38 cellular contexts compared by ENCODE assay signal in genomic region chr13:50345804-50346203, GRCh38.
"Had no signal": no experiment of that assay in that cellular context is flagged by ENCODE, and none has a peak within 500 bp of the region (broad histone marks: within the 10 kb centered on the region; RNA-seq: fewer than 3 reads in every experiment).

No MANE protein-coding gene starts in this region.

- H3K36me3 ChIP-seq: adrenal gland, ascending aorta, brain microvascular endothelial cell, breast epithelium, cardiac muscle cell had no signal

- H3K36me3 Mint-ChIP-seq: activated naive CD4-positive, alpha-beta T cell treated with anti-CD3 and anti-CD28 coated beads, Interleukin-2, amount 10 ng/mL, durations not matched to agents 7 days and 5 days; activated naive CD8-positive, alpha-beta T cell treated with anti-CD3 and anti-CD28 coated beads for 36 hours; activated naive CD8-positive, alpha-beta T cell treated with anti-CD3 and anti-CD28 coated beads, Interleukin-2, amount 10 ng/mL, durations not matched to agents 7 days and 5 days had no signal

- H3K27me3 ChIP-seq: adrenal gland, ascending aorta, body of pancreas, brain microvascular endothelial cell, breast epithelium, cardiac muscle cell had no signal

- ATAC-seq: activated naive CD4-positive, alpha-beta T cell treated with anti-CD3 and anti-CD28 coated beads, Interleukin-2, amount 50 U/mL, for 72 hours; activated naive CD8-positive, alpha-beta T cell treated with anti-CD3 and anti-CD28 coated beads, Interleukin-2, amount 50 U/mL, for 24 hours; activated T-cell treated with anti-CD3 and anti-CD28 coated beads, Interleukin-2, amount 50 U/mL, for 4 hours; activated T-cell treated with anti-CD3 and anti-CD28 coated beads, Interleukin-2, amount 50 U/mL, for 72 hours; activated T-helper 17 cell treated with anti-CD3 and anti-CD28 coated beads, Interleukin-2, amount 50 U/mL, for 72 hours; body of pancreas had no signal

- H3K4me1 ChIP-seq: adrenal gland, ascending aorta, body of pancreas, breast epithelium had no signal

- H3K4me1 Mint-ChIP-seq: activated naive CD8-positive, alpha-beta T cell treated with anti-CD3 and anti-CD28 coated beads for 36 hours had no signal

- H3K4me3 ChIP-seq: adrenal gland, ascending aorta, body of pancreas, breast epithelium, cardiac muscle cell had no signal

- H3K27ac ChIP-seq: adrenal gland, ascending aorta, body of pancreas, brain microvascular endothelial cell, breast epithelium, cardiac muscle cell had no signal

- H3K9me3 ChIP-seq: adrenal gland, ascending aorta, body of pancreas, breast epithelium had no signal

- H3K27ac Mint-ChIP-seq: activated naive CD4-positive, alpha-beta T cell treated with anti-CD3 and anti-CD28 coated beads for 36 hours; activated naive CD4-positive, alpha-beta T cell treated with anti-CD3 and anti-CD28 coated beads, Interleukin-2, amount 10 ng/mL, durations not matched to agents 7 days and 5 days; activated naive CD4-positive, alpha-beta T cell treated with anti-CD3 and anti-CD28 coated beads, Interleukin-2, amount 50 U/mL, for 24 hours; activated naive CD4-positive, alpha-beta T cell treated with anti-CD3 and anti-CD28 coated beads, Interleukin-2, amount 50 U/mL, for 72 hours; activated naive CD8-positive, alpha-beta T cell; activated naive CD8-positive, alpha-beta T cell treated with anti-CD3 and anti-CD28 coated beads for 36 hours; activated naive CD8-positive, alpha-beta T cell treated with anti-CD3 and anti-CD28 coated beads, Interleukin-2, amount 10 ng/mL, durations not matched to agents 7 days and 5 days; activated naive CD8-positive, alpha-beta T cell treated with anti-CD3 and anti-CD28 coated beads, Interleukin-2, amount 50 U/mL, for 24 hours; activated T-cell treated with anti-CD3 and anti-CD28 coated beads, Interleukin-2, amount 50 U/mL, for 24 hours; activated T-cell treated with anti-CD3 and anti-CD28 coated beads, Interleukin-2, amount 50 U/mL, for 72 hours; activated T-helper 1 cell treated with anti-CD3 and anti-CD28 coated beads, Interleukin-12 subunit alpha, Interleukin-12 subunit beta, Interleukin-2, Interleukin-4 antibody, amounts not matched to agents 30 ng/mL and 10 ng/mL and 1 ng/mL, durations not matched to agents 14 hours and 24 hours and 36 hours; activated T-helper 17 cell treated with anti-CD3 and anti-CD28 coated beads, Interleukin-2, amount 50 U/mL, for 72 hours; activated T-helper 2 cell treated with anti-CD3 and anti-CD28 coated beads, Interferon-gamma antibody, Interleukin-2, Interleukin-4, amounts not matched to agents 10 μg/mL and 5 μg/mL and 100 μg/mL, durations not matched to agents 14 hours and 24 hours and 36 hours; brain had no signal

- DNase-seq: activated effector memory CD4-positive, alpha-beta T cell treated with anti-CD3 and anti-CD28 coated beads, Interleukin-2, amount 50 U/mL, for 16 hours; activated effector memory CD4-positive, alpha-beta T cell treated with Interleukin-2 at 50 U/mL for 16 hours; activated gamma-delta T cell; activated gamma-delta T cell treated with Interleukin-2 at 50 U/mL for 16 hours; activated naive CD4-positive, alpha-beta T cell; activated naive CD4-positive, alpha-beta T cell treated with anti-CD3 and anti-CD28 coated beads for 36 hours; activated naive CD4-positive, alpha-beta T cell treated with anti-CD3 and anti-CD28 coated beads, Interleukin-2, amount 10 ng/mL, durations not matched to agents 7 days and 5 days; activated naive CD4-positive, alpha-beta T cell treated with anti-CD3 and anti-CD28 coated beads, Interleukin-2, amount 50 U/mL, for 16 hours; activated naive CD4-positive, alpha-beta T cell treated with Interleukin-2 at 50 U/mL for 16 hours; activated naive CD8-positive, alpha-beta T cell treated with anti-CD3 and anti-CD28 coated beads for 36 hours; activated naive CD8-positive, alpha-beta T cell treated with anti-CD3 and anti-CD28 coated beads, Interleukin-2, amount 10 ng/mL, durations not matched to agents 7 days and 5 days; activated naive CD8-positive, alpha-beta T cell treated with anti-CD3 and anti-CD28 coated beads, Interleukin-2, amount 50 U/mL, for 24 hours; activated T-cell treated with anti-CD3 and anti-CD28 coated beads, Interleukin-2, amount 50 U/mL, for 1 hour; activated T-cell treated with anti-CD3 and anti-CD28 coated beads, Interleukin-2, amount 50 U/mL, for 24 hours; activated T-cell treated with anti-CD3 and anti-CD28 coated beads, Interleukin-2, amount 50 U/mL, for 4 hours; activated T-cell treated with anti-CD3 and anti-CD28 coated beads, Interleukin-2, amount 50 U/mL, for 48 hours; activated T-cell treated with anti-CD3 and anti-CD28 coated beads, Interleukin-2, amount 50 U/mL, for 72 hours; adrenal gland; amniotic stem cell; amygdala; anterior cingulate cortex; aorta; body of pancreas; brain microvascular endothelial cell; caudate nucleus; central memory CD4-positive, alpha-beta T cell; cerebellar nuclear complex had no signal

- H3K4me3 Mint-ChIP-seq: activated naive CD4-positive, alpha-beta T cell treated with anti-CD3 and anti-CD28 coated beads for 36 hours; activated naive CD4-positive, alpha-beta T cell treated with anti-CD3 and anti-CD28 coated beads, Interleukin-2, amount 10 ng/mL, durations not matched to agents 7 days and 5 days; activated naive CD4-positive, alpha-beta T cell treated with anti-CD3 and anti-CD28 coated beads, Interleukin-2, amount 50 U/mL, for 24 hours; activated naive CD8-positive, alpha-beta T cell; activated naive CD8-positive, alpha-beta T cell treated with anti-CD3 and anti-CD28 coated beads for 36 hours; activated naive CD8-positive, alpha-beta T cell treated with anti-CD3 and anti-CD28 coated beads, Interleukin-2, amount 10 ng/mL, durations not matched to agents 7 days and 5 days; activated naive CD8-positive, alpha-beta T cell treated with anti-CD3 and anti-CD28 coated beads, Interleukin-2, amount 50 U/mL, for 24 hours; activated T-cell treated with anti-CD3 and anti-CD28 coated beads, Interleukin-2, amount 50 U/mL, for 24 hours; activated T-cell treated with anti-CD3 and anti-CD28 coated beads, Interleukin-2, amount 50 U/mL, for 4 hours; activated T-cell treated with anti-CD3 and anti-CD28 coated beads, Interleukin-2, amount 50 U/mL, for 72 hours; activated T-helper 1 cell treated with anti-CD3 and anti-CD28 coated beads, Interleukin-12 subunit alpha, Interleukin-12 subunit beta, Interleukin-2, Interleukin-4 antibody, amounts not matched to agents 30 ng/mL and 10 ng/mL and 1 ng/mL, durations not matched to agents 14 hours and 24 hours and 36 hours; activated T-helper 17 cell treated with anti-CD3 and anti-CD28 coated beads, Interleukin-2, amount 50 U/mL, for 72 hours; brain; central memory CD8-positive, alpha-beta T cell had no signal
